Comparison of ENCODE assay signal across 20 cellular contexts in genomic region chr4:82639947-82640346, GRCh38.
DNase-seq lines count a peak whose midpoint lies in the region; ATAC-seq, FAIRE-seq and TF ChIP-seq lines count a peak whose summit lies in the region.
"Had no signal": no experiment of that assay in that cellular context is flagged by ENCODE, and none has a peak within 500 bp of the region (broad histone marks: within the 10 kb centered on the region; RNA-seq: fewer than 3 reads in every experiment).

No MANE protein-coding gene starts in this region.

- H3K36me3 ChIP-seq in K562 (ENCODE audit: control insufficient read depth, insufficient read depth, low read length) (no peaks in the 10 kb centered on the region), kidney (ENCODE audit: control insufficient read depth in 1 of 2, insufficient read depth in 2 of 2, low read length in 2 of 2) (peaks cover 0 to 1% of the 10 kb centered on the region in 2 donors), stomach (peaks cover 0 to 10% (median 4%) of the 10 kb centered on the region in 4 donors), prostate gland (no peaks in the 10 kb centered on the region)

- no peak overlapping the region for H2AFZ ChIP-seq in K562 (ENCODE audit: low read depth, low read length)
- H2AFZ ChIP-seq: GM23338 had no signal

- peak; percentile 41 for DNase-seq in Ammon's horn (ENCODE audit: low spot score)
- DNase-seq in K562 (ENCODE audit: extremely low read depth in 1 of 4, low spot score in 3 of 4) = no peak
- DNase-seq in kidney = peak; percentile 61
- no peak for DNase-seq in sciatic nerve (ENCODE audit: low spot score)
- DNase-seq in mucosa of gallbladder (ENCODE audit: low spot score) = no peak
- DNase-seq in stomach = no peak
- DNase-seq in DMS79 (lab: John Stamatoyannopoulos, UW) = no peak
- DNase-seq in prostate gland (ENCODE audit: low spot score) = no peak
- DNase-seq: DMS 273 treated with DMSO at 0.1 percent for 48 hours, GF-D8, NCI-H1436, NCI-H2029, NCI-H2171, NCI-H446 treated with DMSO at 0.1 percent for 48 hours, PC-3 had no signal

- CTCF ChIA-PET in K562 (lab: Yijun Ruan, JAX; ENCODE audit: low intra/inter-chr PET ratio) = no interaction called here

- no peak for TF ChIP-seq POLR2A in K562 (conservative IDR thresholded peaks at IDR 0.05)
- TF ChIP-seq POLR2A in stomach (IDR thresholded peaks at IDR 0.05) = no peak
- no peak for TF ChIP-seq POLR2A in prostate gland (IDR thresholded peaks at IDR 0.05)

- H3K4me2 ChIP-seq in K562 (ENCODE audit: insufficient read depth, low read length) = no peak overlapping the region
- H3K4me2 ChIP-seq: A549, GM23338 had no signal

- no peak overlapping the region for H3K4me3 ChIP-seq in K562
- H3K4me3 ChIP-seq in kidney (ENCODE audit: low read length in 2 of 2) = no peak overlapping the region
- no peak overlapping the region for H3K4me3 ChIP-seq in stomach
- no peak overlapping the region for H3K4me3 ChIP-seq in prostate gland
- H3K4me3 ChIP-seq: A549, GM23338 had no signal

- intact Hi-C loops in K562 (cut with micrococcal nuclease) = no loop called here
- intact Hi-C loops in kidney (cut with DNase I) = no loop called here
- intact Hi-C loops in sciatic nerve (cut with DNase I) = no loop called here
- intact Hi-C loops in stomach (cut with DNase I; ENCODE audit: low total_unique reads) = no loop called here
- intact Hi-C loops in prostate gland (cut with DNase I) = no loop called here

- TF ChIP-seq EP300 in K562 (IDR thresholded peaks at IDR 0.05; ENCODE audit: low read length) (no peak), stomach (IDR thresholded peaks at IDR 0.05) (no peak)

- WGBS in K562 (ENCODE audit: insufficient coverage, low coverage, missing lambda C conversion rate) = 0% methylated on average over 8 of the region's 8 CpGs
- WGBS in stomach, 5 donors = 12 to 76% (median 63%) methylated on average over 3 to 8 of the region's 8 CpGs
- 65% methylated on average over 8 of the region's 8 CpGs for WGBS in prostate gland

- no peaks in the 10 kb centered on the region for H3K4me1 ChIP-seq in K562 (replicated peaks in 1 of 2; ENCODE audit: control insufficient read depth in 2 of 2, insufficient read depth in 2 of 2, low read length in 2 of 2)
- H3K4me1 ChIP-seq in kidney (ENCODE audit: control insufficient read depth in 1 of 2, insufficient read depth in 1 of 2, low read depth in 1 of 2, low read length in 2 of 2) = no peaks in the 10 kb centered on the region
- peaks cover 0 to 3% (median 0%) of the 10 kb centered on the region in 4 donors for H3K4me1 ChIP-seq in stomach
- no peaks in the 10 kb centered on the region for H3K4me1 ChIP-seq in prostate gland (replicated peaks)

- TF ChIP-seq CTCF in K562 (IDR thresholded peaks at IDR 0.05 in 2 of 3, conservative IDR thresholded peaks at IDR 0.05 in 1 of 3; ENCODE audit: insufficient read depth in 2 of 3, low read depth in 1 of 3, low read length in 3 of 3) (no peak), kidney (IDR thresholded peaks at IDR 0.05; ENCODE audit: borderline replicate concordance, extremely low read depth, insufficient read depth) (no peak), stomach (IDR thresholded peaks at IDR 0.05) (no peak), prostate gland (IDR thresholded peaks at IDR 0.05) (no peak)

- POLR2A ChIA-PET in K562 (lab: Yijun Ruan, JAX) = no interaction called here

- H3K27ac ChIP-seq in K562 (ENCODE audit: extremely low read depth, low read depth, low read length) = no peak overlapping the region
- H3K27ac ChIP-seq in kidney (ENCODE audit: low read depth in 2 of 2, low read length in 2 of 2) = no peak overlapping the region
- no peak overlapping the region for H3K27ac ChIP-seq in stomach
- no peak overlapping the region for H3K27ac ChIP-seq in prostate gland
- H3K27ac ChIP-seq: A549, HL-60 had no signal

- 0 out of 5 replicates have a peak, but pooled peaks cover 0 to 4% of the 10 kb centered on the region in 2 experiments for H3K27me3 ChIP-seq in K562 (ENCODE audit: control insufficient read depth in 2 of 2, insufficient read depth in 2 of 2, low read length in 2 of 2)
- no peaks in the 10 kb centered on the region for H3K27me3 ChIP-seq in stomach
- no peaks in the 10 kb centered on the region for H3K27me3 ChIP-seq in prostate gland (replicated peaks; ENCODE audit: insufficient read depth)

- H3K9me1 ChIP-seq in K562 (ENCODE audit: control insufficient read depth, insufficient read depth, low read length) = no peaks in the 10 kb centered on the region

- in situ Hi-C loops in K562 (cut with MboI) = no loop called here

- no peaks in the 10 kb centered on the region for H4K20me1 ChIP-seq in K562 (replicated peaks; ENCODE audit: control insufficient read depth, insufficient read depth, low read length)

- BruUV-seq in K562 (replicated peaks; lab: Mats Ljungman, UMichigan) = no TSS peak

- H3K9ac ChIP-seq in K562 (ENCODE audit: insufficient read depth in 1 of 2, low read depth in 2 of 2, low read length in 2 of 2) = no peak overlapping the region
- no peak overlapping the region for H3K9ac ChIP-seq in kidney (ENCODE audit: low read length in 2 of 2)

- H3K9me3 ChIP-seq in K562 (replicated peaks; ENCODE audit: control insufficient read depth, insufficient read depth, low read depth, low read length) = no peaks in the 10 kb centered on the region
- H3K9me3 ChIP-seq in kidney (ENCODE audit: control insufficient read depth in 1 of 2, low read length in 2 of 2) = no peaks in the 10 kb centered on the region
- no peaks in the 10 kb centered on the region for H3K9me3 ChIP-seq in stomach
- no peaks in the 10 kb centered on the region for H3K9me3 ChIP-seq in prostate gland
- H3K9me3 ChIP-seq: A549 had no signal

- FAIRE-seq in K562 (lab: Jason Lieb, UNC) (no peak), kidney (lab: Jason Lieb, UNC) (no peak)
- FAIRE-seq: A549, GM12891, HTR-8/SVneo had no signal

- no peaks in the 10 kb centered on the region for H3K79me2 ChIP-seq in K562 (ENCODE audit: control insufficient read depth, insufficient read depth, low read length)

- no peak for TF ChIP-seq RAD21 in K562 (CRISPR knock-in tag; conservative IDR thresholded peaks at IDR 0.05 in 1 of 2, IDR thresholded peaks at IDR 0.05 in 1 of 2)

- ATAC-seq in K562 (no peak), sciatic nerve (peak; percentile 46)
- ATAC-seq: A549, GM23338, PC-3 had no signal

TF ChIP-seq in K562, 482 proteins besides CTCF, POLR2A, EP300 and RAD21:
- TF ChIP-seq E2F3 (CRISPR knock-in tag; IDR thresholded peaks at IDR 0.05) = no peak
- peak; percentile 19; the same call in 1 of the 2 replicates for TF ChIP-seq NR2C1 (IDR thresholded peaks at IDR 0.05)
- no peak for TF ChIP-seq NR2C1 (tag; IDR thresholded peaks at IDR 0.05)
- no peak for TF ChIP-seq HCFC1 (IDR thresholded peaks at IDR 0.05; ENCODE audit: low read depth, low read length)
- no peak for TF ChIP-seq ZNF436 (CRISPR knock-in tag; IDR thresholded peaks at IDR 0.05)
TF ChIP-seq in K562: peak in this region for 1.

Comparison
In these comparisons a context has a peak if more than half of its experiments do, and no peak if none do; other contexts are left out.
1. DNase-seq: peak in Ammon's horn (single experiment) and kidney (single experiment); none in K562 (0 of 4), sciatic nerve (single experiment), mucosa of gallbladder (single experiment), stomach (single experiment), DMS79 (single experiment) and prostate gland (single experiment).